ENCODE assay signal across 18 cellular contexts in genomic region chrX:1599791-1600405, GRCh38. TPM values are rescaled to one million over a fixed set of nuclear protein-coding genes. Genes with fewer than 3 reads are reported as not detected.
"Had no signal": no experiment of that assay in that cellular context is flagged by ENCODE, and none has a peak within 500 bp of the region (broad histone marks: within the 10 kb centered on the region; RNA-seq: fewer than 3 reads in every experiment).

No MANE protein-coding gene starts in this region.

- H3K27ac ChIP-seq: gastrocnemius medialis, heart left ventricle, thyroid gland, vagina, WERI-Rb-1 had no signal

- DNase-seq: activated CD4-positive, alpha-beta memory T cell treated with anti-CD3 and anti-CD28 coated beads, Interleukin-2, amount 10 ng/mL, durations not matched to agents 7 days and 5 days; activated CD4-positive, alpha-beta T cell treated with anti-CD3 and anti-CD28 coated beads for 4 hours; activated naive CD4-positive, alpha-beta T cell treated with anti-CD3 and anti-CD28 coated beads, Interleukin-2, amount 50 U/mL, for 16 hours; activated T-cell treated with anti-CD3 and anti-CD28 coated beads for 4 hours; erythroblast; gastrocnemius medialis; heart left ventricle; left colon; retina; stimulated activated CD4-positive, alpha-beta T cell treated with anti-CD3 and anti-CD28 coated beads, Interleukin-2, amount 100 ng/mL, for 48 hours; stimulated activated naive B cell treated with anti-CD40 and anti-IgM and Interleukin-4, amounts not matched to agents 10 μg/mL and 1 μg/mL and 100 μg/mL, for 72 hours; thyroid gland; WERI-Rb-1 had no signal

- H3K9me3 ChIP-seq: gastrocnemius medialis, thyroid gland, vagina had no signal

- H3K27me3 ChIP-seq: gastrocnemius medialis, heart left ventricle, thyroid gland, vagina had no signal

- H3K4me1 ChIP-seq: gastrocnemius medialis, thyroid gland had no signal

- H3K4me3 ChIP-seq: gastrocnemius medialis, heart left ventricle, thyroid gland, vagina had no signal

- ATAC-seq: gastrocnemius medialis; left colon; naive thymus-derived CD8-positive, alpha-beta T cell; stimulated activated naive B cell treated with anti-CD40 and anti-IgM and Interleukin-4, amounts not matched to agents 10 μg/mL and 1 μg/mL and 100 μg/mL, for 72 hours had no signal

RNA-seq across cellular contexts. Expression of gene ASMT, which starts 15.0 kb away (rescaled TPM):
- total RNA-seq: activated T-helper 2 cell treated with anti-CD3 and anti-CD28 coated beads, Interferon-gamma antibody, Interleukin-2, Interleukin-4, amounts not matched to agents 10 μg/mL and 5 μg/mL and 100 μg/mL, durations not matched to agents 14 hours and 24 hours and 36 hours; dermis microvascular lymphatic vessel endothelial cell; gastrocnemius medialis; heart left ventricle; left colon; mucosa of gallbladder; naive thymus-derived CD8-positive, alpha-beta T cell; thyroid gland; vagina had no signal
